In genomic region chr21:20306836-20307235, GRCh38 we compare ENCODE assay signal across 16 cellular contexts.
DNase-seq lines count a peak whose midpoint lies in the region; TF ChIP-seq lines count a peak whose summit lies in the region.
"Had no signal": no experiment of that assay in that cellular context is flagged by ENCODE, and none has a peak within 500 bp of the region (broad histone marks: within the 10 kb centered on the region; RNA-seq: fewer than 3 reads in every experiment).

No MANE protein-coding gene starts in this region.

- TF ChIP-seq CTCF in testis (IDR thresholded peaks at IDR 0.05), result no peak

- H3K9me3 ChIP-seq in testis, result no peaks in the 10 kb centered on the region
- H3K9me3 ChIP-seq: BLaER1 had no signal

- 91 to 94% methylated on average over 3 of the region's 3 CpGs for WGBS in testis, 2 donors

- intact Hi-C loops in testis (cut with DNase I; ENCODE audit: low total_unique reads), result no loop called here

- H3K36me3 ChIP-seq in testis (ENCODE audit: low read depth, missing control alignments), result no peaks in the 10 kb centered on the region
- H3K36me3 ChIP-seq: BLaER1 had no signal

- DNase-seq in Ammon's horn (ENCODE audit: low spot score) (peak; percentile 16), midbrain (lab: John Stamatoyannopoulos, UW) (peak; percentile 4), putamen (ENCODE audit: low spot score) (peak; percentile 37), testis (no peak), COLO668 (lab: John Stamatoyannopoulos, UW; ENCODE audit: unreplicated experiment) (no peak), dermis blood vessel endothelial cell (no peak)
- DNase-seq: 8988T; Calu3; CD4-positive, alpha-beta T cell; CD8-positive, alpha-beta memory T cell; COR-L47; DMS53; DMS79 treated with DMSO at 0.1 percent for 48 hours; GOT3; HCEC 1CT had no signal

- H3K27ac ChIP-seq in testis, result no peak overlapping the region
- H3K27ac ChIP-seq: BLaER1 had no signal

- no peak for TF ChIP-seq POLR2A in testis (IDR thresholded peaks at IDR 0.05)

- H3K27me3 ChIP-seq in testis, result no peaks in the 10 kb centered on the region
- H3K27me3 ChIP-seq: BLaER1 had no signal

- no peak overlapping the region for H3K4me3 ChIP-seq in testis
- H3K4me3 ChIP-seq: BLaER1 had no signal

- H3K4me1 ChIP-seq in testis, result no peaks in the 10 kb centered on the region
- H3K4me1 ChIP-seq: BLaER1 had no signal

Comparison
In these comparisons a context has a peak if more than half of its experiments do, and no peak if none do; other contexts are left out.
1. DNase-seq: peak in Ammon's horn (single experiment), midbrain (single experiment) and putamen (single experiment); none in testis (single experiment), COLO668 (single experiment) and dermis blood vessel endothelial cell (single experiment).